8 cellular contexts compared by ENCODE assay signal in the genomic region with DNA sequence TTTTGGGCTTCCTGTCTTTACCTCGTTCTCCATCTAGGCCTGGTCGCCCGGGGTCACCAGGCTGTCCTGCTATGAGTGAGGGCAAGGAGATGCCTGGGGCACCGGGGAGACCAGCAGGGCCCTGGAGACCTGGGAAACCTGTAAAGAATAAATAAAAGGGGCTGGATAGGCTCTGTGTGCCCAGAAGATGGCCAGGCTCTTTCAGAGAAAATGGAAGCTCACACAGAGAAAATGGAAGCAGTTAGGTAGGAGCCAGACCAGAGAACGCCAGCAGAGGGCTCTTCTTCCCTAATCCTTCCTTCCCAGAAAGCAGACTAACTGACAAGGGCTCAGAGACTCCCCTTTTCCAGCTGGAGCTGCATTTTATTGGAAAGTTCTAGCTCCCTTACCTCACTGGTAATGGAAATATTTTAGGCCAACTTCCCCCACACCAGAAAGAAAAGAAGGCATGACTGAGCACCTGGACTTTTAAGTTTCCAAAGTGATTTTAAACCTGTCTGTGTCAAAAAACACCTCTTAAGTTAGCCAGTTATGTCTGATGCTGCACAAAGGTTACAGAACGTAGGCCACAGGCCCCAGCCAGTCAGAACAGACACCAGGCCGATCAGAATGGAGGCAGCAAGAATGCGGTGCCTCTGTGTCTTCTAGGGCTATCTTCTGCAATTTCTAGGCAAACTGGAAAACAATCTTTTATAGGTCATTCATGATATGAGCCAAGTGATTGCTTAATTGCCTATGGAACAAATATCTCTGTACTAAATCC.
DNase-seq lines count a peak whose midpoint lies in the region; ATAC-seq lines count a peak whose summit lies in the region.

No MANE protein-coding gene starts in this region.

- no peaks in the 10 kb centered on the region for H3K9me3 Mint-ChIP-seq in activated naive CD4-positive, alpha-beta T cell treated with anti-CD3 and anti-CD28 coated beads, Interleukin-2, amount 50 U/mL, for 72 hours

- peak; percentile 25 for DNase-seq in COLO829 (ENCODE audit: low spot score)
- peak; percentile 12 for DNase-seq in HK-2 (ENCODE audit: unreplicated experiment)
- DNase-seq in SK-MEL-5 (ENCODE audit: low read depth, low spot score): peak; percentile 75
- peak; percentile 57 for DNase-seq in iris pigment epithelial cell (ENCODE audit: low read depth)
- no peak for DNase-seq in stimulated activated CD4-positive, alpha-beta T cell treated with anti-CD3 and anti-CD28 coated beads, Interleukin-4, amount 100 ng/mL, for 1 hour
- no peak for DNase-seq in NCI-H1048 (lab: John Stamatoyannopoulos, UW)
- DNase-seq in activated naive CD4-positive, alpha-beta T cell treated with anti-CD3 and anti-CD28 coated beads, Interleukin-2, amount 50 U/mL, for 72 hours (ENCODE audit: low spot score in 2 of 2): no peak
- no peak for DNase-seq in activated CD4-positive, alpha-beta T cell treated with anti-CD3 and anti-CD28 coated beads for 48 hours

- no peak for ATAC-seq in activated naive CD4-positive, alpha-beta T cell treated with anti-CD3 and anti-CD28 coated beads, Interleukin-2, amount 50 U/mL, for 72 hours

- in situ Hi-C loops in SK-MEL-5 (cut with HindIII; ENCODE audit: low pct_unique_long_range_greater_than_20kb, low sequenced_read_pairs): no loop called here

- no peaks in the 10 kb centered on the region for H3K36me3 Mint-ChIP-seq in activated naive CD4-positive, alpha-beta T cell treated with anti-CD3 and anti-CD28 coated beads, Interleukin-2, amount 50 U/mL, for 72 hours

- H3K27ac Mint-ChIP-seq in activated naive CD4-positive, alpha-beta T cell treated with anti-CD3 and anti-CD28 coated beads, Interleukin-2, amount 50 U/mL, for 72 hours: peak overlapping the region in 1 of 2 donors; percentile 29

Comparison
In these comparisons a context has a peak if more than half of its experiments do, and no peak if none do; other contexts are left out.
1. DNase-seq: peak in COLO829 (single experiment), HK-2 (single experiment), SK-MEL-5 (single experiment) and iris pigment epithelial cell (single experiment); none in stimulated activated CD4-positive, alpha-beta T cell treated with anti-CD3 and anti-CD28 coated beads, Interleukin-4, amount 100 ng/mL, for 1 hour (single experiment), NCI-H1048 (single experiment), activated naive CD4-positive, alpha-beta T cell treated with anti-CD3 and anti-CD28 coated beads, Interleukin-2, amount 50 U/mL, for 72 hours (0 of 2) and activated CD4-positive, alpha-beta T cell treated with anti-CD3 and anti-CD28 coated beads for 48 hours (single experiment).